Comparison of ENCODE assay signal across 8 cellular contexts in genomic region chr19:50695251-50696064, GRCh38. TPM values are rescaled to one million over a fixed set of nuclear protein-coding genes. Genes with fewer than 3 reads are reported as not detected.
DNase-seq lines count a peak whose midpoint lies in the region; ATAC-seq and TF ChIP-seq lines count a peak whose summit lies in the region.

No MANE protein-coding gene starts in this region.

- H3K4me3 Mint-ChIP-seq in activated CD8-positive, alpha-beta memory T cell treated with anti-CD3 and anti-CD28 coated beads, Interleukin-2, amount 10 ng/mL, durations not matched to agents 7 days and 5 days, result no peak overlapping the region
- H3K4me3 Mint-ChIP-seq in CD14-positive monocyte, result peak overlapping the region in 1 of 2 donors; percentile 71

- intact Hi-C loops in CD14-positive monocyte (cut with micrococcal nuclease), result no loop called here

- no peak for TF ChIP-seq CTCF in CD14-positive monocyte (IDR thresholded peaks at IDR 0.05)

- peaks cover 23% of the 10 kb centered on the region for H3K27me3 Mint-ChIP-seq in activated CD8-positive, alpha-beta memory T cell treated with anti-CD3 and anti-CD28 coated beads, Interleukin-2, amount 10 ng/mL, durations not matched to agents 7 days and 5 days
- peaks cover 46 to 72% (median 51%) of the 10 kb centered on the region in 3 donors for H3K27me3 Mint-ChIP-seq in CD14-positive monocyte (ENCODE audit: low read depth in 3 of 3)

- CTCF ChIA-PET in activated CD8-positive, alpha-beta memory T cell treated with anti-CD3 and anti-CD28 coated beads, Interleukin-2, amount 10 ng/mL, durations not matched to agents 7 days and 5 days (lab: Charles Lee), result no interaction called here

- no peak overlapping the region for H3K27ac Mint-ChIP-seq in activated CD8-positive, alpha-beta memory T cell treated with anti-CD3 and anti-CD28 coated beads, Interleukin-2, amount 10 ng/mL, durations not matched to agents 7 days and 5 days
- peak overlapping the region in 1 of 7 donors; percentile 36 for H3K27ac Mint-ChIP-seq in CD14-positive monocyte

- H3K4me1 Mint-ChIP-seq in activated CD8-positive, alpha-beta memory T cell treated with anti-CD3 and anti-CD28 coated beads, Interleukin-2, amount 10 ng/mL, durations not matched to agents 7 days and 5 days, result no peaks in the 10 kb centered on the region
- H3K4me1 Mint-ChIP-seq in CD14-positive monocyte, result no peaks in the 10 kb centered on the region

- no peak for ATAC-seq in activated CD8-positive, alpha-beta memory T cell treated with anti-CD3 and anti-CD28 coated beads, Interleukin-2, amount 10 ng/mL, durations not matched to agents 7 days and 5 days

- DNase-seq in activated CD8-positive, alpha-beta memory T cell treated with anti-CD3 and anti-CD28 coated beads for 24 hours, result peak; percentile 67
- no peak for DNase-seq in activated CD8-positive, alpha-beta memory T cell treated with anti-CD3 and anti-CD28 coated beads, Interleukin-2, amount 10 ng/mL, durations not matched to agents 7 days and 5 days
- DNase-seq in NCI-H2227 treated with DMSO at 0.1 percent for 48 hours (lab: John Stamatoyannopoulos, UW) (peak; percentile 43), ecto neural progenitor cell (ENCODE audit: low spot score) (peak; percentile 85), CD14-positive monocyte (ENCODE audit: low spot score) (no peak), islet precursor cell (no peak)
- peak; percentile 36 for DNase-seq in stimulated activated CD4-positive, alpha-beta T cell treated with anti-CD3 and anti-CD28 coated beads, Interleukin-4, amount 100 ng/mL, for 1 hour
- no peak for DNase-seq in activated effector memory CD4-positive, alpha-beta T cell treated with anti-CD3 and anti-CD28 coated beads, Interleukin-2, amount 50 U/mL, for 16 hours

- H3K9me3 Mint-ChIP-seq in activated CD8-positive, alpha-beta memory T cell treated with anti-CD3 and anti-CD28 coated beads, Interleukin-2, amount 10 ng/mL, durations not matched to agents 7 days and 5 days (ENCODE audit: low read depth), result no peaks in the 10 kb centered on the region
- H3K9me3 Mint-ChIP-seq in CD14-positive monocyte, result peaks cover 0 to 10% (median 2%) of the 10 kb centered on the region in 7 donors

- H3K36me3 Mint-ChIP-seq in activated CD8-positive, alpha-beta memory T cell treated with anti-CD3 and anti-CD28 coated beads, Interleukin-2, amount 10 ng/mL, durations not matched to agents 7 days and 5 days, result no peaks in the 10 kb centered on the region
- peaks cover 0 to 2% of the 10 kb centered on the region in 2 donors for H3K36me3 Mint-ChIP-seq in CD14-positive monocyte

RNA-seq across cellular contexts. Expression of gene SHANK1, which starts 24.1 kb away (rescaled TPM):
- total RNA-seq in activated CD8-positive, alpha-beta memory T cell treated with anti-CD3 and anti-CD28 coated beads, Interleukin-2, amount 10 ng/mL, durations not matched to agents 7 days and 5 days, result not detected
- not detected for polyA plus RNA-seq in CD14-positive monocyte

RNA-seq across cellular contexts. Expression of gene CLEC11A, which starts 27.7 kb away (rescaled TPM):
- under 1 TPM; 0.61 to 0.89 TPM for total RNA-seq in activated CD8-positive, alpha-beta memory T cell treated with anti-CD3 and anti-CD28 coated beads, Interleukin-2, amount 10 ng/mL, durations not matched to agents 7 days and 5 days
- 10 to 100 TPM in 1 of 2 donors, 1 to 10 TPM in 1; 8.2 to 49.1 TPM for polyA plus RNA-seq in CD14-positive monocyte

RNA-seq across cellular contexts. Expression of gene C19orf81, which starts 46.2 kb away (rescaled TPM):
- under 1 TPM in 1 of 2 experiments, not detected in 1; 0.70 TPM for total RNA-seq in activated CD8-positive, alpha-beta memory T cell treated with anti-CD3 and anti-CD28 coated beads, Interleukin-2, amount 10 ng/mL, durations not matched to agents 7 days and 5 days
- not detected for polyA plus RNA-seq in CD14-positive monocyte

RNA-seq across cellular contexts. Expression of gene SYT3, which starts 55.8 kb away (rescaled TPM):
- total RNA-seq in activated CD8-positive, alpha-beta memory T cell treated with anti-CD3 and anti-CD28 coated beads, Interleukin-2, amount 10 ng/mL, durations not matched to agents 7 days and 5 days, result not detected
- polyA plus RNA-seq in CD14-positive monocyte, result not detected

Comparison
In these comparisons a context has a peak if more than half of its experiments do, and no peak if none do; other contexts are left out.
1. DNase-seq: peak in activated CD8-positive, alpha-beta memory T cell treated with anti-CD3 and anti-CD28 coated beads for 24 hours (single experiment), NCI-H2227 treated with DMSO at 0.1 percent for 48 hours (single experiment), ecto neural progenitor cell (single experiment) and stimulated activated CD4-positive, alpha-beta T cell treated with anti-CD3 and anti-CD28 coated beads, Interleukin-4, amount 100 ng/mL, for 1 hour (single experiment); none in activated CD8-positive, alpha-beta memory T cell treated with anti-CD3 and anti-CD28 coated beads, Interleukin-2, amount 10 ng/mL, durations not matched to agents 7 days and 5 days (single experiment), CD14-positive monocyte (single experiment), islet precursor cell (single experiment) and activated effector memory CD4-positive, alpha-beta T cell treated with anti-CD3 and anti-CD28 coated beads, Interleukin-2, amount 50 U/mL, for 16 hours (single experiment).